25 cellular contexts compared by ENCODE assay signal in genomic region chr2:109367679-109368078, GRCh38.
"Had no signal": no experiment of that assay in that cellular context is flagged by ENCODE, and none has a peak within 500 bp of the region (broad histone marks: within the 10 kb centered on the region; RNA-seq: fewer than 3 reads in every experiment).

No MANE protein-coding gene starts in this region.

- DNase-seq: activated CD4-positive, alpha-beta memory T cell treated with anti-CD3 and anti-CD28 coated beads, Interleukin-2, amount 10 ng/mL, durations not matched to agents 7 days and 5 days; activated CD4-positive, alpha-beta T cell treated with anti-CD3 and anti-CD28 coated beads for 36 hours; activated CD4-positive, alpha-beta T cell treated with anti-CD3 and anti-CD28 coated beads, Interleukin-2, amount 10 ng/mL, durations not matched to agents 24 days and 14 days; activated CD4-positive, CD25-positive, alpha-beta regulatory T cell; activated CD4-positive, CD25-positive, alpha-beta regulatory T cell treated with anti-CD3 and anti-CD28 coated beads, Interleukin-2, amount 50 U/mL, for 72 hours; activated gamma-delta T cell; activated naive CD4-positive, alpha-beta T cell; activated naive CD4-positive, alpha-beta T cell treated with anti-CD3 and anti-CD28 coated beads, Interleukin-2, amount 10 ng/mL, durations not matched to agents 7 days and 5 days; activated naive CD8-positive, alpha-beta T cell treated with anti-CD3 and anti-CD28 coated beads, Interleukin-2, amount 10 ng/mL, durations not matched to agents 7 days and 5 days; activated T-cell treated with anti-CD3 and anti-CD28 coated beads for 4 hours; activated T-cell treated with anti-CD3 and anti-CD28 coated beads, Interleukin-2, amount 50 U/mL, for 24 hours; activated T-cell treated with anti-CD3 and anti-CD28 coated beads, Interleukin-2, amount 50 U/mL, for 72 hours; central memory CD4-positive, alpha-beta T cell; cerebellar nuclear complex; colonic mucosa; effector memory CD4-positive, alpha-beta T cell; endodermal cell; foreskin fibroblast; T-helper 2 cell had no signal

- H3K36me3 ChIP-seq: breast epithelium, cardiac muscle cell, colonic mucosa had no signal

- H3K4me3 Mint-ChIP-seq: activated CD4-positive, alpha-beta memory T cell treated with anti-CD3 and anti-CD28 coated beads, Interleukin-2, amount 10 ng/mL, durations not matched to agents 7 days and 5 days; activated CD4-positive, alpha-beta T cell treated with anti-CD3 and anti-CD28 coated beads for 36 hours; activated CD4-positive, alpha-beta T cell treated with anti-CD3 and anti-CD28 coated beads, Interleukin-2, amount 10 ng/mL, durations not matched to agents 24 days and 14 days; activated naive CD4-positive, alpha-beta T cell treated with anti-CD3 and anti-CD28 coated beads, Interleukin-2, amount 10 ng/mL, durations not matched to agents 7 days and 5 days; activated naive CD8-positive, alpha-beta T cell treated with anti-CD3 and anti-CD28 coated beads, Interleukin-2, amount 10 ng/mL, durations not matched to agents 7 days and 5 days; activated T-cell treated with anti-CD3 and anti-CD28 coated beads, Interleukin-2, amount 50 U/mL, for 24 hours; activated T-cell treated with anti-CD3 and anti-CD28 coated beads, Interleukin-2, amount 50 U/mL, for 72 hours; brain; endodermal cell had no signal

- H3K27me3 Mint-ChIP-seq: activated T-cell treated with anti-CD3 and anti-CD28 coated beads, Interleukin-2, amount 50 U/mL, for 24 hours; brain had no signal

- H3K27me3 ChIP-seq: ascending aorta, breast epithelium, colonic mucosa had no signal

- H3K27ac Mint-ChIP-seq: activated CD4-positive, alpha-beta memory T cell treated with anti-CD3 and anti-CD28 coated beads, Interleukin-2, amount 10 ng/mL, durations not matched to agents 7 days and 5 days; activated CD4-positive, alpha-beta T cell treated with anti-CD3 and anti-CD28 coated beads for 36 hours; activated CD4-positive, alpha-beta T cell treated with anti-CD3 and anti-CD28 coated beads, Interleukin-2, amount 10 ng/mL, durations not matched to agents 24 days and 14 days; activated naive CD4-positive, alpha-beta T cell treated with anti-CD3 and anti-CD28 coated beads, Interleukin-2, amount 10 ng/mL, durations not matched to agents 7 days and 5 days; activated naive CD4-positive, alpha-beta T cell treated with anti-CD3 and anti-CD28 coated beads, Interleukin-2, amount 50 U/mL, for 72 hours; activated naive CD8-positive, alpha-beta T cell treated with anti-CD3 and anti-CD28 coated beads, Interleukin-2, amount 10 ng/mL, durations not matched to agents 7 days and 5 days; activated T-cell treated with anti-CD3 and anti-CD28 coated beads, Interleukin-2, amount 50 U/mL, for 24 hours; activated T-cell treated with anti-CD3 and anti-CD28 coated beads, Interleukin-2, amount 50 U/mL, for 72 hours; endodermal cell had no signal

- H3K9me3 ChIP-seq: ascending aorta, breast epithelium, colonic mucosa had no signal

- H3K4me1 ChIP-seq: breast epithelium, colonic mucosa had no signal

- H3K36me3 Mint-ChIP-seq: activated naive CD4-positive, alpha-beta T cell treated with anti-CD3 and anti-CD28 coated beads, Interleukin-2, amount 10 ng/mL, durations not matched to agents 7 days and 5 days; activated naive CD8-positive, alpha-beta T cell treated with anti-CD3 and anti-CD28 coated beads, Interleukin-2, amount 10 ng/mL, durations not matched to agents 7 days and 5 days had no signal

- H3K4me3 ChIP-seq: ascending aorta, breast epithelium, cardiac muscle cell, colonic mucosa had no signal

- H3K4me1 Mint-ChIP-seq: activated CD4-positive, alpha-beta memory T cell treated with anti-CD3 and anti-CD28 coated beads, Interleukin-2, amount 10 ng/mL, durations not matched to agents 7 days and 5 days; activated CD4-positive, alpha-beta T cell treated with anti-CD3 and anti-CD28 coated beads for 36 hours; activated CD4-positive, alpha-beta T cell treated with anti-CD3 and anti-CD28 coated beads, Interleukin-2, amount 10 ng/mL, durations not matched to agents 24 days and 14 days; activated naive CD4-positive, alpha-beta T cell treated with anti-CD3 and anti-CD28 coated beads, Interleukin-2, amount 10 ng/mL, durations not matched to agents 7 days and 5 days; activated naive CD8-positive, alpha-beta T cell treated with anti-CD3 and anti-CD28 coated beads, Interleukin-2, amount 10 ng/mL, durations not matched to agents 7 days and 5 days; endodermal cell had no signal

- H3K9me3 Mint-ChIP-seq: activated CD4-positive, alpha-beta memory T cell treated with anti-CD3 and anti-CD28 coated beads, Interleukin-2, amount 10 ng/mL, durations not matched to agents 7 days and 5 days; activated CD4-positive, alpha-beta T cell treated with anti-CD3 and anti-CD28 coated beads, Interleukin-2, amount 10 ng/mL, durations not matched to agents 24 days and 14 days; activated naive CD4-positive, alpha-beta T cell treated with anti-CD3 and anti-CD28 coated beads, Interleukin-2, amount 10 ng/mL, durations not matched to agents 7 days and 5 days; activated naive CD4-positive, alpha-beta T cell treated with anti-CD3 and anti-CD28 coated beads, Interleukin-2, amount 50 U/mL, for 72 hours; activated naive CD8-positive, alpha-beta T cell treated with anti-CD3 and anti-CD28 coated beads, Interleukin-2, amount 10 ng/mL, durations not matched to agents 7 days and 5 days; activated T-cell treated with anti-CD3 and anti-CD28 coated beads, Interleukin-2, amount 50 U/mL, for 24 hours; activated T-cell treated with anti-CD3 and anti-CD28 coated beads, Interleukin-2, amount 50 U/mL, for 72 hours; endodermal cell had no signal

- H3K27ac ChIP-seq: ascending aorta, breast epithelium, cardiac muscle cell, colonic mucosa had no signal

- ATAC-seq: activated CD4-positive, alpha-beta T cell treated with anti-CD3 and anti-CD28 coated beads for 36 hours; activated naive CD4-positive, alpha-beta T cell treated with anti-CD3 and anti-CD28 coated beads, Interleukin-2, amount 50 U/mL, for 72 hours; activated T-cell treated with anti-CD3 and anti-CD28 coated beads, Interleukin-2, amount 50 U/mL, for 72 hours; esophagus mucosa had no signal
